Comparison of ENCODE assay signal across 17 cellular contexts in genomic region chr3:177680442-177680821, GRCh38.
DNase-seq lines count a peak whose midpoint lies in the region; ATAC-seq and TF ChIP-seq lines count a peak whose summit lies in the region.
"Had no signal": no experiment of that assay in that cellular context is flagged by ENCODE, and none has a peak within 500 bp of the region (broad histone marks: within the 10 kb centered on the region; RNA-seq: fewer than 3 reads in every experiment).

No MANE protein-coding gene starts in this region.

- no peak overlapping the region for H3K4me3 Mint-ChIP-seq in nephron
- H3K4me3 Mint-ChIP-seq: endodermal cell had no signal

- peaks cover 2% of the 10 kb centered on the region for H3K9me3 Mint-ChIP-seq in nephron
- H3K9me3 Mint-ChIP-seq: endodermal cell had no signal

- no peak overlapping the region for H3K4me3 ChIP-seq in cardiac fibroblast (replicated peaks in 1 of 2; ENCODE audit: low read depth in 2 of 2, low read length in 2 of 2)
- no peak overlapping the region for H3K4me3 ChIP-seq in effector memory CD4-positive, alpha-beta T cell (ENCODE audit: insufficient read depth, low read depth, low read length, poor library complexity, severe bottlenecking)
- H3K4me3 ChIP-seq: cardiac muscle cell, GM12878, mucosa of descending colon had no signal

- peaks cover 5% of the 10 kb centered on the region for H3K36me3 Mint-ChIP-seq in nephron (ENCODE audit: low read depth)

- peaks cover 4% of the 10 kb centered on the region for H3K27me3 Mint-ChIP-seq in nephron (ENCODE audit: low read depth)

- no peak for TF ChIP-seq CTCF in cardiac fibroblast (IDR thresholded peaks at IDR 0.05; ENCODE audit: low read depth, low read length)
- TF ChIP-seq CTCF in nephron (IDR thresholded peaks at IDR 0.05; ENCODE audit: unreplicated experiment in 3 of 3): no peak

- ATAC-seq in HG02852 (IDR thresholded peaks at IDR 0.05; ENCODE audit: unreplicated experiment): no peak

- H3K27me3 ChIP-seq in effector memory CD4-positive, alpha-beta T cell (replicated peaks; ENCODE audit: control insufficient read depth, insufficient read depth, low read length, poor library complexity, severe bottlenecking): no peaks in the 10 kb centered on the region
- H3K27me3 ChIP-seq: cardiac muscle cell had no signal

- no peaks in the 10 kb centered on the region for H3K9me3 ChIP-seq in effector memory CD4-positive, alpha-beta T cell (ENCODE audit: control insufficient read depth, low read length)
- H3K9me3 ChIP-seq: mucosa of descending colon had no signal

- no peak overlapping the region for H3K27ac ChIP-seq in effector memory CD4-positive, alpha-beta T cell (ENCODE audit: insufficient read depth, low read length, poor library complexity, severe bottlenecking)
- H3K27ac ChIP-seq: cardiac muscle cell, WERI-Rb-1 had no signal

- DNase-seq in EL (peak; percentile 50), NCI-H226 (peak; percentile 28), cardiac fibroblast (ENCODE audit: low read depth in 2 of 2) (peak; percentile 31 to 67), NCI-H1694 (lab: John Stamatoyannopoulos, UW) (no peak), DMS53 treated with DMSO at 0.1 percent for 48 hours (lab: John Stamatoyannopoulos, UW; ENCODE audit: unreplicated experiment) (no peak)
- no peak for DNase-seq in effector memory CD4-positive, alpha-beta T cell
- DNase-seq: activated gamma-delta T cell, endodermal cell, Karpas-422, mucosa of descending colon, NCI-H1694 treated with DMSO at 0.1 percent for 48 hours, NCI-H510A treated with DMSO at 0.1 percent for 48 hours, WERI-Rb-1 had no signal

- no peaks in the 10 kb centered on the region for H3K4me1 ChIP-seq in effector memory CD4-positive, alpha-beta T cell (ENCODE audit: control insufficient read depth, insufficient read depth, low read length, poor library complexity, severe bottlenecking)

- peak overlapping the region in 2 of 3 experiments; percentile 10 to 26 for H3K27ac Mint-ChIP-seq in nephron
- H3K27ac Mint-ChIP-seq: endodermal cell had no signal

- peaks cover 51% of the 10 kb centered on the region for H3K4me1 Mint-ChIP-seq in nephron

- no peaks in the 10 kb centered on the region for H3K36me3 ChIP-seq in effector memory CD4-positive, alpha-beta T cell (ENCODE audit: control insufficient read depth, insufficient read depth, low read length)
- H3K36me3 ChIP-seq: cardiac muscle cell, WERI-Rb-1 had no signal

Comparison
In these comparisons a context has a peak if more than half of its experiments do, and no peak if none do; other contexts are left out.
1. DNase-seq: peak in EL (single experiment), NCI-H226 (single experiment) and cardiac fibroblast (2 of 2); none in NCI-H1694 (single experiment), effector memory CD4-positive, alpha-beta T cell (0 of 3) and DMS53 treated with DMSO at 0.1 percent for 48 hours (single experiment).